Comparison of ENCODE assay signal across 23 cellular contexts in the genomic region with DNA sequence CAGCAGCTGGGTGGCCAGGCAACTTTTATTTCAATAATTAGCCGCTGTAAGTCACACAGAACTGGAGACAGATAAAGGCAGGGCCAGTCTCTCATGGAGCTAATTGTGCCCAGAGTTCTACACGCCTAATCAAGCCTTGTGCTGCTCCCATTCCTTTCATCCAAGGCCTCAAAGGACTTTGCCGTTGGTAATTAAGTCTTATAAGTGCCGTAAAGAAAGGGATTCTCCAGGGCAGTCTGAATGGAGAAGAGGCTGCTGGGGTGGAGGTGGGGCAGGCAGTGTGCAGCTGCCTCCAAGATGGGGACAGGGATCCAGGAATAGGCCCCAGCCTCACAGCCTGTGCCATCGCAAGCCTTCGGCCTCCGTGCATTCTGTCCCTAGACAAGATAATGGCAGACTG.
"Had no signal": no experiment of that assay in that cellular context is flagged by ENCODE, and none has a peak within 500 bp of the region (broad histone marks: within the 10 kb centered on the region; RNA-seq: fewer than 3 reads in every experiment).

No MANE protein-coding gene starts in this region.

- ATAC-seq: activated T-helper 17 cell treated with anti-CD3 and anti-CD28 coated beads, Interleukin-2, amount 50 U/mL, for 72 hours; gastrocnemius medialis; heart right ventricle; naive thymus-derived CD8-positive, alpha-beta T cell had no signal

- H3K36me3 ChIP-seq: brain microvascular endothelial cell, colonic mucosa, gastrocnemius medialis, heart right ventricle, thyroid gland, vagina had no signal

- H3K27ac ChIP-seq: brain microvascular endothelial cell, colonic mucosa, gastrocnemius medialis, heart right ventricle, thyroid gland, vagina had no signal

- H3K27me3 ChIP-seq: brain microvascular endothelial cell, colonic mucosa, gastrocnemius medialis, heart right ventricle, thyroid gland, vagina had no signal

- H3K36me3 Mint-ChIP-seq: activated naive CD8-positive, alpha-beta T cell treated with anti-CD3 and anti-CD28 coated beads, Interleukin-2, amount 10 ng/mL, durations not matched to agents 7 days and 5 days; immature natural killer cell; naive thymus-derived CD8-positive, alpha-beta T cell had no signal

- H3K4me1 ChIP-seq: colonic mucosa, heart right ventricle had no signal

- H3K27me3 Mint-ChIP-seq: activated B cell treated with CpG ODN at 0.5 μM for 24 hours; activated CD4-positive, alpha-beta memory T cell treated with anti-CD3 and anti-CD28 coated beads, Interleukin-2, amount 10 ng/mL, durations not matched to agents 7 days and 5 days; activated naive CD8-positive, alpha-beta T cell treated with anti-CD3 and anti-CD28 coated beads, Interleukin-2, amount 10 ng/mL, durations not matched to agents 7 days and 5 days; activated T-helper 17 cell treated with anti-CD3 and anti-CD28 coated beads, Interleukin-2, amount 50 U/mL, for 72 hours; naive thymus-derived CD8-positive, alpha-beta T cell had no signal

- H3K4me1 Mint-ChIP-seq: activated B cell treated with CpG ODN at 0.5 μM for 24 hours; activated CD4-positive, alpha-beta memory T cell treated with anti-CD3 and anti-CD28 coated beads, Interleukin-2, amount 10 ng/mL, durations not matched to agents 7 days and 5 days; activated naive CD8-positive, alpha-beta T cell treated with anti-CD3 and anti-CD28 coated beads, Interleukin-2, amount 10 ng/mL, durations not matched to agents 7 days and 5 days; activated T-helper 17 cell treated with anti-CD3 and anti-CD28 coated beads, Interleukin-2, amount 50 U/mL, for 72 hours; central memory CD8-positive, alpha-beta T cell; immature natural killer cell; naive thymus-derived CD8-positive, alpha-beta T cell had no signal

- H3K27ac Mint-ChIP-seq: activated B cell treated with CpG ODN at 0.5 μM for 24 hours; activated CD4-positive, alpha-beta memory T cell treated with anti-CD3 and anti-CD28 coated beads, Interleukin-2, amount 10 ng/mL, durations not matched to agents 7 days and 5 days; activated naive CD8-positive, alpha-beta T cell treated with anti-CD3 and anti-CD28 coated beads, Interleukin-2, amount 10 ng/mL, durations not matched to agents 7 days and 5 days; activated T-helper 17 cell treated with anti-CD3 and anti-CD28 coated beads, Interleukin-2, amount 50 U/mL, for 72 hours; immature natural killer cell; naive thymus-derived CD8-positive, alpha-beta T cell; T-helper 2 cell treated with Interferon-gamma antibody and Interleukin-4, amounts not matched to agents 5 μg/mL and 100 μg/mL, for 36 hours had no signal

- H3K9me3 Mint-ChIP-seq: activated B cell treated with CpG ODN at 0.5 μM for 24 hours; activated CD4-positive, alpha-beta memory T cell treated with anti-CD3 and anti-CD28 coated beads, Interleukin-2, amount 10 ng/mL, durations not matched to agents 7 days and 5 days; activated naive CD8-positive, alpha-beta T cell treated with anti-CD3 and anti-CD28 coated beads, Interleukin-2, amount 10 ng/mL, durations not matched to agents 7 days and 5 days; activated T-helper 17 cell treated with anti-CD3 and anti-CD28 coated beads, Interleukin-2, amount 50 U/mL, for 72 hours; central memory CD8-positive, alpha-beta T cell; naive thymus-derived CD8-positive, alpha-beta T cell; T-helper 2 cell treated with Interferon-gamma antibody and Interleukin-4, amounts not matched to agents 5 μg/mL and 100 μg/mL, for 36 hours had no signal

- DNase-seq: activated B cell treated with CpG ODN at 0.5 μM for 24 hours; activated CD4-positive, alpha-beta memory T cell treated with anti-CD3 and anti-CD28 coated beads, Interleukin-2, amount 10 ng/mL, durations not matched to agents 7 days and 5 days; activated CD4-positive, alpha-beta T cell treated with anti-CD3 and anti-CD28 coated beads for 4 hours; activated naive CD4-positive, alpha-beta T cell; activated naive CD8-positive, alpha-beta T cell treated with anti-CD3 and anti-CD28 coated beads, Interleukin-2, amount 10 ng/mL, durations not matched to agents 7 days and 5 days; activated T-cell treated with anti-CD3 and anti-CD28 coated beads, Interleukin-2, amount 50 U/mL, for 1 hour; brain microvascular endothelial cell; colonic mucosa; gastrocnemius medialis; heart right ventricle; immature natural killer cell; left ventricle myocardium superior; naive thymus-derived CD8-positive, alpha-beta T cell; nucleus accumbens; stimulated activated CD4-positive, alpha-beta T cell treated with anti-CD3 and anti-CD28 coated beads, Interleukin-12 subunit alpha, Interleukin-12 subunit beta, amount 100 ng/mL, for 4 hours; stimulated activated CD4-positive, alpha-beta T cell treated with anti-CD3 and anti-CD28 coated beads, Interleukin-1b, Interleukin-23, amount 100 ng/mL, for 48 hours; stimulated activated CD8-positive, alpha-beta memory T cell treated with anti-CD3 and anti-CD28 coated beads, Interleukin-4, amount 100 ng/mL, for 48 hours; stimulated activated naive CD4-positive, alpha-beta T cell; thyroid gland had no signal

- H3K4me3 Mint-ChIP-seq: activated B cell treated with CpG ODN at 0.5 μM for 24 hours; activated CD4-positive, alpha-beta memory T cell treated with anti-CD3 and anti-CD28 coated beads, Interleukin-2, amount 10 ng/mL, durations not matched to agents 7 days and 5 days; activated naive CD8-positive, alpha-beta T cell treated with anti-CD3 and anti-CD28 coated beads, Interleukin-2, amount 10 ng/mL, durations not matched to agents 7 days and 5 days; activated T-helper 17 cell treated with anti-CD3 and anti-CD28 coated beads, Interleukin-2, amount 50 U/mL, for 72 hours; central memory CD8-positive, alpha-beta T cell; immature natural killer cell; naive thymus-derived CD8-positive, alpha-beta T cell; T-helper 2 cell treated with Interferon-gamma antibody and Interleukin-4, amounts not matched to agents 5 μg/mL and 100 μg/mL, for 36 hours had no signal

- H3K9me3 ChIP-seq: colonic mucosa, gastrocnemius medialis, heart right ventricle, thyroid gland, vagina had no signal

- H3K4me3 ChIP-seq: colonic mucosa, gastrocnemius medialis, heart right ventricle, thyroid gland, vagina had no signal
